Comparison of ENCODE assay signal across 9 cellular contexts in genomic region chr1:25099343-25099951, GRCh38.
A peak's percentile ranks its signal among the peaks of the same experiment; 100 is the strongest.
DNase-seq lines count a peak whose midpoint lies in the region; ATAC-seq and TF ChIP-seq lines count a peak whose summit lies in the region.
"Had no signal": no experiment of that assay in that cellular context is flagged by ENCODE, and none has a peak within 500 bp of the region (broad histone marks: within the 10 kb centered on the region; RNA-seq: fewer than 3 reads in every experiment).

No MANE protein-coding gene starts in this region.

- CTCF ChIA-PET in activated CD4-positive, alpha-beta memory T cell treated with anti-CD3 and anti-CD28 coated beads for 36 hours (lab: Charles Lee) = interaction anchor here (0.5 to 4.6 kb wide), 11 partner anchors 18 to 251 kb away, joined by 3 to 75 read pairs (median 4); partner anchors contain the start of gene RUNX3

- H3K36me3 ChIP-seq in GM06990 (ENCODE audit: control insufficient read depth, insufficient read depth, low read length) = no peaks in the 10 kb centered on the region
- no peaks in the 10 kb centered on the region for H3K36me3 ChIP-seq in esophagus squamous epithelium

- H3K4me3 ChIP-seq in GM06990 (replicated peaks; ENCODE audit: low read depth, low read length) = no peak overlapping the region
- no peak overlapping the region for H3K4me3 ChIP-seq in esophagus squamous epithelium

- H3K27me3 ChIP-seq in GM06990 (replicated peaks; ENCODE audit: control insufficient read depth, insufficient read depth, low read length) (no peaks in the 10 kb centered on the region), esophagus squamous epithelium (peaks cover 0 to 55% (median 0%) of the 10 kb centered on the region in 4 donors)

- no peak overlapping the region for H3K27ac ChIP-seq in esophagus squamous epithelium
- H3K27ac ChIP-seq: VCaP had no signal

- no peak overlapping the region for H3K4me3 Mint-ChIP-seq in activated CD4-positive, alpha-beta memory T cell treated with anti-CD3 and anti-CD28 coated beads for 36 hours
- H3K4me3 Mint-ChIP-seq in natural killer cell treated with Interleukin-12 subunit alpha and Interleukin-12 subunit beta and Interleukin-15 and Interleukin-18, amount 100 ng/mL, for 72 hours = peak overlapping the region; percentile 75

- H3K9me3 Mint-ChIP-seq in activated CD4-positive, alpha-beta memory T cell treated with anti-CD3 and anti-CD28 coated beads for 36 hours = peaks cover 3% of the 10 kb centered on the region
- H3K9me3 Mint-ChIP-seq in natural killer cell treated with Interleukin-12 subunit alpha and Interleukin-12 subunit beta and Interleukin-15 and Interleukin-18, amount 100 ng/mL, for 72 hours = no peaks in the 10 kb centered on the region

- H3K27me3 Mint-ChIP-seq in activated CD4-positive, alpha-beta memory T cell treated with anti-CD3 and anti-CD28 coated beads for 36 hours = peaks cover 2% of the 10 kb centered on the region
- peaks cover 10 to 30% of the 10 kb centered on the region in 2 donors for H3K27me3 Mint-ChIP-seq in natural killer cell treated with Interleukin-12 subunit alpha and Interleukin-12 subunit beta and Interleukin-15 and Interleukin-18, amount 100 ng/mL, for 72 hours

- TF ChIP-seq POLR2A in esophagus squamous epithelium (IDR thresholded peaks at IDR 0.05) = no peak

- H3K4me1 Mint-ChIP-seq in activated CD4-positive, alpha-beta memory T cell treated with anti-CD3 and anti-CD28 coated beads for 36 hours (ENCODE audit: low read depth) = peaks cover 50% of the 10 kb centered on the region
- H3K4me1 Mint-ChIP-seq in natural killer cell treated with Interleukin-12 subunit alpha and Interleukin-12 subunit beta and Interleukin-15 and Interleukin-18, amount 100 ng/mL, for 72 hours (ENCODE audit: low read depth in 2 of 2) = peaks cover 62 to 70% of the 10 kb centered on the region in 2 donors

- no peak overlapping the region for H3K27ac Mint-ChIP-seq in activated CD4-positive, alpha-beta memory T cell treated with anti-CD3 and anti-CD28 coated beads for 36 hours
- peak overlapping the region; percentile 20 to 29 for H3K27ac Mint-ChIP-seq in natural killer cell treated with Interleukin-12 subunit alpha and Interleukin-12 subunit beta and Interleukin-15 and Interleukin-18, amount 100 ng/mL, for 72 hours

- peaks cover 0 to 8% (median 0%) of the 10 kb centered on the region in 3 donors for H3K4me1 ChIP-seq in esophagus squamous epithelium

- ATAC-seq in natural killer cell treated with Interleukin-12 subunit alpha and Interleukin-12 subunit beta and Interleukin-15 and Interleukin-18, amount 100 ng/mL, for 72 hours = peak; percentile 66 to 72
- no peak for ATAC-seq in GM18517 (IDR thresholded peaks at IDR 0.05; ENCODE audit: unreplicated experiment)
- no peak for ATAC-seq in activated CD4-positive, CD25-positive, alpha-beta regulatory T cell treated with anti-CD3 and anti-CD28 coated beads, Interleukin-2, amount 50 U/mL, for 24 hours

- intact Hi-C loops in activated CD4-positive, alpha-beta memory T cell treated with anti-CD3 and anti-CD28 coated beads for 36 hours (cut with micrococcal nuclease) = no loop called here
- intact Hi-C loops in esophagus squamous epithelium (cut with DNase I) = no loop called here

- H3K36me3 Mint-ChIP-seq in activated CD4-positive, alpha-beta memory T cell treated with anti-CD3 and anti-CD28 coated beads for 36 hours = no peaks in the 10 kb centered on the region
- H3K36me3 Mint-ChIP-seq in natural killer cell treated with Interleukin-12 subunit alpha and Interleukin-12 subunit beta and Interleukin-15 and Interleukin-18, amount 100 ng/mL, for 72 hours = no peaks in the 10 kb centered on the region

- POLR2A ChIA-PET in activated CD4-positive, alpha-beta memory T cell treated with anti-CD3 and anti-CD28 coated beads for 36 hours (lab: Charles Lee) = interaction anchor here (0.7 to 0.9 kb wide), 2 partner anchors 12 to 62 kb away, joined by 3 read pairs; no protein-coding TSS in a partner anchor

- no peak for TF ChIP-seq CTCF in GM06990 (IDR thresholded peaks at IDR 0.05; ENCODE audit: insufficient read depth, low read length, poor library complexity, severe bottlenecking)
- no peak for TF ChIP-seq CTCF in esophagus squamous epithelium (IDR thresholded peaks at IDR 0.05)

- peaks cover 0 to 4% (median 0%) of the 10 kb centered on the region in 3 donors for H3K9me3 ChIP-seq in esophagus squamous epithelium

- WGBS in esophagus squamous epithelium, 2 donors = 17 to 20% methylated on average over 8 to 10 of the region's 11 CpGs

- peak; percentile 52 for DNase-seq in GM06990 (ENCODE audit: extremely low read depth, insufficient read length)
- peak; percentile 53 for DNase-seq in NCI-H1092 treated with DMSO at 0.1 percent for 48 hours (lab: John Stamatoyannopoulos, UW)
- peak; percentile 59 for DNase-seq in activated CD4-positive, alpha-beta memory T cell treated with anti-CD3 and anti-CD28 coated beads for 36 hours
- no peak for DNase-seq in natural killer cell treated with Interleukin-12 subunit alpha and Interleukin-12 subunit beta and Interleukin-15 and Interleukin-18, amount 100 ng/mL, for 72 hours (ENCODE audit: low spot score)
- DNase-seq in effector CD8-positive, alpha-beta T cell (lab: John Stamatoyannopoulos, UW) = no peak
- no peak for DNase-seq in esophagus squamous epithelium (lab: John Stamatoyannopoulos, UW)

Comparison
In these comparisons a context has a peak if more than half of its experiments do, and no peak if none do; other contexts are left out.
1. DNase-seq: peak in GM06990 (single experiment), NCI-H1092 treated with DMSO at 0.1 percent for 48 hours (single experiment) and activated CD4-positive, alpha-beta memory T cell treated with anti-CD3 and anti-CD28 coated beads for 36 hours (single experiment); none in natural killer cell treated with Interleukin-12 subunit alpha and Interleukin-12 subunit beta and Interleukin-15 and Interleukin-18, amount 100 ng/mL, for 72 hours (single experiment), effector CD8-positive, alpha-beta T cell (single experiment) and esophagus squamous epithelium (single experiment).
2. ATAC-seq: peak in natural killer cell treated with Interleukin-12 subunit alpha and Interleukin-12 subunit beta and Interleukin-15 and Interleukin-18, amount 100 ng/mL, for 72 hours (2 of 2); none in GM18517 (single experiment) and activated CD4-positive, CD25-positive, alpha-beta regulatory T cell treated with anti-CD3 and anti-CD28 coated beads, Interleukin-2, amount 50 U/mL, for 24 hours (0 of 2).